ENCODE assay signal across 1 cellular context in genomic region chr1:15027515-15027948, GRCh38.
TF ChIP-seq lines count a peak whose summit lies in the region.

No MANE protein-coding gene starts in this region.

TF ChIP-seq in K562, 482 proteins besides CTCF, POLR2A, EP300 and RAD21 (continued from another document and continues in another):
- no peak for TF ChIP-seq GTF2B (IDR thresholded peaks at IDR 0.05; ENCODE audit: extremely low read depth, insufficient read length)
- no peak for TF ChIP-seq PHTF2 (CRISPR knock-in tag; IDR thresholded peaks at IDR 0.05)
- 0 out of 2 replicates have a peak, but pooled peaks have one; percentile 32 for TF ChIP-seq CTBP1 (IDR thresholded peaks at IDR 0.05; ENCODE audit: borderline replicate concordance)
- TF ChIP-seq DNMT1 (IDR thresholded peaks at IDR 0.05): no peak
- no peak for TF ChIP-seq XRCC3 (IDR thresholded peaks at IDR 0.05)
- TF ChIP-seq THAP7 (CRISPR knock-in tag; IDR thresholded peaks at IDR 0.05): no peak
- no peak for TF ChIP-seq AFF1 (IDR thresholded peaks at IDR 0.05; ENCODE audit: low read depth in 1 of 2, partially characterized antibody in 2 of 2)
- TF ChIP-seq ZKSCAN1 (IDR thresholded peaks at IDR 0.05; ENCODE audit: low read depth, low read length): no peak
- no peak for TF ChIP-seq ZBTB7A (IDR thresholded peaks at IDR 0.05; ENCODE audit: borderline replicate concordance, control insufficient read depth, low read depth, low read length)
- TF ChIP-seq BHLHE40 (IDR thresholded peaks at IDR 0.05; ENCODE audit: low read length): peak; percentile 32; the same call in 1 of the 2 replicates
- no peak for TF ChIP-seq NFATC3 (IDR thresholded peaks at IDR 0.05)
- TF ChIP-seq SMARCA4 (IDR thresholded peaks at IDR 0.05): no peak
- TF ChIP-seq L3MBTL2 (IDR thresholded peaks at IDR 0.05): peak; percentile 38; the same call in 1 of the 2 replicates
- TF ChIP-seq CHD7 (IDR thresholded peaks at IDR 0.05; ENCODE audit: low read depth, low read length): no peak
- TF ChIP-seq FOXK2 (conservative IDR thresholded peaks at IDR 0.05 in 1 of 2, IDR thresholded peaks at IDR 0.05 in 1 of 2; ENCODE audit: low read depth in 2 of 2): no peak
- TF ChIP-seq RFX7 (CRISPR knock-in tag; IDR thresholded peaks at IDR 0.05): no peak
- TF ChIP-seq ZNF655 (CRISPR knock-in tag; IDR thresholded peaks at IDR 0.05): no peak
- TF ChIP-seq KHSRP (IDR thresholded peaks at IDR 0.05): no peak
- TF ChIP-seq SMAD3 (CRISPR knock-in tag; conservative IDR thresholded peaks at IDR 0.05): no peak
- peak; percentile 48; the same call in 1 of the 2 replicates for TF ChIP-seq KLF16 (IDR thresholded peaks at IDR 0.05)
- no peak for TF ChIP-seq ESRRB (CRISPR knock-in tag; IDR thresholded peaks at IDR 0.05; ENCODE audit: borderline replicate concordance)
- TF ChIP-seq BACH1 (tag; IDR thresholded peaks at IDR 0.05): no peak
- no peak for TF ChIP-seq HOMEZ (CRISPR knock-in tag; IDR thresholded peaks at IDR 0.05)
- TF ChIP-seq RBM39 (optimal IDR thresholded peaks at IDR 0.05; ENCODE audit: low read depth, low read length): peak; percentile 32
- TF ChIP-seq SRSF9 (IDR thresholded peaks at IDR 0.05; ENCODE audit: borderline replicate concordance, low read depth, low read length): no peak
- TF ChIP-seq DDX20 (tag; IDR thresholded peaks at IDR 0.05; ENCODE audit: low read depth): no peak
- TF ChIP-seq ZNF668 (CRISPR knock-in tag; IDR thresholded peaks at IDR 0.05): no peak
- no peak for TF ChIP-seq PHF8 (IDR thresholded peaks at IDR 0.05; ENCODE audit: borderline replicate concordance, low read length)
- TF ChIP-seq ZFP91 (CRISPR knock-in tag; IDR thresholded peaks at IDR 0.05): no peak
